ENCODE assay signal across 8 cellular contexts in the genomic region with DNA sequence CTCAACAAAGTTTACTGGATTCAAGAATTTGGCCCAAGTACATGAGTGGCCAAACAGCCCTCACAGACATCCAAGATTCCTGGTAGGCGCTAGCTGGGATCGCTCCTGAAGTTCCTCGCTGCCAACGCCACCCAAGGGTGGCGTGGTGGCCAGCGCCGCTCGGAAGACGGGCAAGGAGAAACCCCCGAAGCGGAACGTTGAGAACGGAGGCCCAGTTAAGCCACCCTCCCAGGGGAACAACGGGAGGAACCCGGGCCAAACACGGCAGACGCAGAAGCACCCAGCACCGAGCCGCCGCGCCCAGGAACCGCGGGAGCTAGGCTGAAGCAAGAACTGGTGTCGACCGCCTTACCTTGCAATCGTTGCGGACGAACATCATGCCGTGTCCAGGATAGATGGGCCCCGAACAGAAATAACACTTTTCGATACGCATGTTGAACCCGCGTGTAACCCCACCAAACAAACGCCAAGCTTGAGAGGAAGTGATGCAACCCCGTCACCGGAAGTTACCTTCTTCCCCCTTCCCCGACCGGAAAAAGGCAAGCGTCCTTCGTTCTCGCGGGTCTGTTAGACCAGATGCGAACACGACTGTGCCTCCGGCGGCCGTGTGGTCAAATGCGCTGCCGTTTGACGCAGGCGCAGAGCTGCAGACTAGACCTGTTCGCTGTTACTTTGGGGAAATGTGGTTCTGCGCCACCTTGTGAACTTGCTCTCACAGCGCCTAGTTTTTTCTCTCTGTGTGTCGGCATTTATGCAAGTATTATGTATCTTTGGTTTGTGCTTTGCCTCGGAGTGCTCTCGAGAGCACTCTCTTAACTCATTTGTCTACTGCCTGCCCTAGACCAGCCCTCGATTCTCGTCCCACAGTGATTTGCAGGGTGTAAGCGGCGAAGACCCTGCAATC. TPM values are rescaled to one million over a fixed set of nuclear protein-coding genes. Genes with fewer than 3 reads are reported as not detected.
DNase-seq lines count a peak whose midpoint lies in the region; ATAC-seq and TF ChIP-seq lines count a peak whose summit lies in the region.

Gene RSL24D1 (minus strand): TSS at position 484 of the 904 bp plus-strand sequence. CDS start 51 bp downstream, at position 433.

- H3K36me3 ChIP-seq in SU-DHL-6 (ENCODE audit: low read length) (peaks cover 21% of the 10 kb centered on the region), adipocyte (ENCODE audit: control insufficient read depth, insufficient read depth, low read length, severe bottlenecking) (peaks cover 8% of the 10 kb centered on the region), cardiac muscle cell (peaks cover 6% of the 10 kb centered on the region), parathyroid adenoma (ENCODE audit: control insufficient read depth, insufficient read depth, low read length) (no peaks in the 10 kb centered on the region), transverse colon (peaks cover 0 to 8% (median 0%) of the 10 kb centered on the region in 4 donors)

- TF ChIP-seq EP300 in transverse colon (IDR thresholded peaks at IDR 0.05; ENCODE audit: low read depth): no peak

- in situ Hi-C loops in transverse colon (cut with MboI; ENCODE audit: low pct_ligation_motif_present in 1 of 4, low pct_unique_long_range_greater_than_20kb in 1 of 4, low sequenced_read_pairs in 3 of 4): no loop called here

- peaks cover 33% of the 10 kb centered on the region for H3K4me1 ChIP-seq in adipocyte (ENCODE audit: control insufficient read depth, insufficient read depth, low read length)
- peaks cover 6% of the 10 kb centered on the region for H3K4me1 ChIP-seq in cardiac muscle cell (ENCODE audit: low read depth)
- no peaks in the 10 kb centered on the region for H3K4me1 ChIP-seq in parathyroid adenoma
- peaks cover 11 to 39% (median 20%) of the 10 kb centered on the region in 4 donors for H3K4me1 ChIP-seq in transverse colon

- intact Hi-C loops in transverse colon (cut with DNase I; ENCODE audit: low total_unique reads): no loop called here

- ATAC-seq in HG02759 (IDR thresholded peaks at IDR 0.05; ENCODE audit: unreplicated experiment): peak; percentile 96

- peaks cover 50% of the 10 kb centered on the region for H3K79me2 ChIP-seq in SU-DHL-6 (ENCODE audit: insufficient read depth, low read length)
- H3K79me2 ChIP-seq in parathyroid adenoma: peaks cover 10% of the 10 kb centered on the region

- peak; percentile 79 for TF ChIP-seq POLR2A in transverse colon (IDR thresholded peaks at IDR 0.05)

- H3K4me3 ChIP-seq in SU-DHL-6 (ENCODE audit: insufficient read depth, low read length, poor library complexity, severe bottlenecking) (peak within 1 kb of the TSS; percentile 86), adipocyte (ENCODE audit: low read length) (peak within 1 kb of the TSS; percentile 85), cardiac muscle cell (peak within 1 kb of the TSS; percentile 61), parathyroid adenoma (ENCODE audit: low read depth, low read length) (peak within 1 kb of the TSS; percentile 91), transverse colon (peak within 1 kb of the TSS; percentile 47 to 96 (median 81))

- peaks cover 9% of the 10 kb centered on the region; the same call in 1 of the 2 replicates for H3K9me3 ChIP-seq in SU-DHL-6 (ENCODE audit: insufficient read depth, low read length)
- H3K9me3 ChIP-seq in adipocyte (ENCODE audit: control insufficient read depth, low read length): no peaks in the 10 kb centered on the region
- no peaks in the 10 kb centered on the region for H3K9me3 ChIP-seq in cardiac muscle cell (ENCODE audit: low read depth)
- H3K9me3 ChIP-seq in parathyroid adenoma (ENCODE audit: control insufficient read depth, low read length): no peaks in the 10 kb centered on the region
- no peaks in the 10 kb centered on the region for H3K9me3 ChIP-seq in transverse colon

- no peaks in the 10 kb centered on the region for H3K9me2 ChIP-seq in SU-DHL-6 (replicated peaks; ENCODE audit: insufficient read depth, low read length)

- H3K4me2 ChIP-seq in SU-DHL-6 (ENCODE audit: low read depth, low read length, poor library complexity, severe bottlenecking): peak within 1 kb of the TSS; percentile 97
- peak within 1 kb of the TSS; percentile 97 for H3K4me2 ChIP-seq in parathyroid adenoma (ENCODE audit: low read length)

- WGBS in transverse colon (ENCODE audit: low coverage in 1 of 2), 2 donors: 0% methylated on average over 56 of the region's 62 CpGs; no CpG with 5 or more reads in 1 of the 2 donors

- H2AFZ ChIP-seq in SU-DHL-6 (ENCODE audit: low read depth, low read length, severe bottlenecking) (peak within 1 kb of the TSS; percentile 94), parathyroid adenoma (peak within 1 kb of the TSS; percentile 85)

- TF ChIP-seq CTCF in GM12873 (IDR thresholded peaks at IDR 0.05; ENCODE audit: insufficient read depth, low read depth, low read length, missing control alignments) (peak; percentile 53), SU-DHL-6 (IDR thresholded peaks at IDR 0.05; ENCODE audit: insufficient read depth, low read length, poor library complexity, severe bottlenecking) (peak; percentile 13), cardiac muscle cell (IDR thresholded peaks at IDR 0.05; ENCODE audit: low read depth, low read length) (peak; percentile 56), parathyroid adenoma (IDR thresholded peaks at IDR 0.05) (no peak), transverse colon (IDR thresholded peaks at IDR 0.05) (peak in 2 of 5 experiments; percentile 24 to 41)

- peak within 1 kb of the TSS; percentile 79 for H3K9ac ChIP-seq in SU-DHL-6 (ENCODE audit: low read length)
- H3K9ac ChIP-seq in adipocyte (ENCODE audit: low read length): peak within 1 kb of the TSS; percentile 94
- H3K9ac ChIP-seq in parathyroid adenoma: peak within 1 kb of the TSS; percentile 48

- peaks cover 26% of the 10 kb centered on the region; the same call in 1 of the 2 replicates for H4K20me1 ChIP-seq in SU-DHL-6 (ENCODE audit: low read depth, low read length)

- H3K27ac ChIP-seq in SU-DHL-6 (ENCODE audit: low read depth, low read length) (peak within 1 kb of the TSS; percentile 96), cardiac muscle cell (peak within 1 kb of the TSS; percentile 91), parathyroid adenoma (peak within 1 kb of the TSS; percentile 90), transverse colon (peak within 1 kb of the TSS; percentile 90 to 98 (median 93))

- H3K27me3 ChIP-seq in SU-DHL-6 (ENCODE audit: low read length) (no peaks in the 10 kb centered on the region), adipocyte (replicated peaks; ENCODE audit: control insufficient read depth, insufficient read depth, low read length) (no peaks in the 10 kb centered on the region), cardiac muscle cell (no peaks in the 10 kb centered on the region), parathyroid adenoma (ENCODE audit: control insufficient read depth, insufficient read depth, low read length) (no peaks in the 10 kb centered on the region), transverse colon (no peaks in the 10 kb centered on the region)

- H3F3A ChIP-seq in SU-DHL-6 (ENCODE audit: insufficient read depth): peaks cover 10% of the 10 kb centered on the region

- DNase-seq in NCI-H128 (lab: John Stamatoyannopoulos, UW; ENCODE audit: unreplicated experiment): peak; percentile 74
- peak; percentile 100 for DNase-seq in adipocyte (ENCODE audit: low read depth)
- DNase-seq in cardiac muscle cell (ENCODE audit: low read depth in 1 of 2, low spot score in 1 of 2): peak; percentile 98 to 99
- DNase-seq in transverse colon: peak; percentile 97

RNA-seq across cellular contexts. Expression of gene RSL24D1, which starts in this region (rescaled TPM):
- 30.3 and 45.8 TPM in 2 replicates for total RNA-seq in cardiac muscle cell
- polyA plus RNA-seq in cardiac muscle cell: 46.1 and 69.7 TPM in 2 replicates
- 10 to 100 TPM; 10.1 to 65.3 (median 29.9) TPM for total RNA-seq in transverse colon

Comparison
In these comparisons a context has a peak if more than half of its experiments do, and no peak if none do; other contexts are left out.
1. Peak in every context shown above with its lines: DNase-seq, ATAC-seq, H3K4me3 ChIP-seq and H3K27ac ChIP-seq.